In the genomic region with DNA sequence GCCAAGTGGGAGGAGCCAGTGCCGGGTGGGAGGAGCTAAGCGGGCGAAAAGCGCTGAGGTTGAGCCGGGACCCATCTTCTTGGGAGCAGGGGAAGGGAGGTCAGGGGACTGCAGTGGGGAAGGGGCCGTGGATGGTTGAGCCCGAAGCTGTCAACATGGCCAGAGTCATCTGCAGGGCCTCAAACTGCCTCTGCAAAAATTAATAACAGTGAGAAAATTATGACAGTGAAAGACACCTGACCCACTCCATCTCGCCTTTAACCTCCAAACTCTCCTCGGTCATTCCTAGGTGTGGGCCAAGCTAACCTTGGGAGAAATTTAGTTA, we compare ENCODE assay signal across 9 cellular contexts. TPM values are rescaled to one million over a fixed set of nuclear protein-coding genes. Genes with fewer than 3 reads are reported as not detected.
DNase-seq lines count a peak whose midpoint lies in the region; ATAC-seq, FAIRE-seq and TF ChIP-seq lines count a peak whose summit lies in the region.
"Had no signal": no experiment of that assay in that cellular context is flagged by ENCODE, and none has a peak within 500 bp of the region (broad histone marks: within the 10 kb centered on the region; RNA-seq: fewer than 3 reads in every experiment).

No MANE protein-coding gene starts in this region.

- peaks cover 2% of the 10 kb centered on the region for H3K27me3 ChIP-seq in bronchial epithelial cell (ENCODE audit: control insufficient read depth, insufficient read depth, low read length)
- no peaks in the 10 kb centered on the region for H3K27me3 ChIP-seq in naive thymus-derived CD4-positive, alpha-beta T cell (ENCODE audit: control insufficient read depth in 2 of 2, insufficient read depth in 2 of 2, low read length in 2 of 2)

- H3K4me1 Mint-ChIP-seq in naive thymus-derived CD4-positive, alpha-beta T cell, result peaks cover 11 to 41% (median 30%) of the 10 kb centered on the region in 7 donors

- peak overlapping the region in 8 of 9 donors; percentile 88 to 98 (median 93) for H3K27ac Mint-ChIP-seq in naive thymus-derived CD4-positive, alpha-beta T cell

- CTCF ChIA-PET in naive thymus-derived CD4-positive, alpha-beta T cell (lab: Charles Lee), result interaction anchor here (0.6 to 1.5 kb wide), 3 partner anchors 30 to 254 kb away, joined by 3 to 4 read pairs (median 3); no protein-coding TSS in a partner anchor

- peaks cover 8 to 17% (median 12%) of the 10 kb centered on the region in 5 donors for H3K36me3 Mint-ChIP-seq in naive thymus-derived CD4-positive, alpha-beta T cell

- peak overlapping the region; percentile 90 to 97 (median 93) for H3K4me3 Mint-ChIP-seq in naive thymus-derived CD4-positive, alpha-beta T cell

- H3K27ac ChIP-seq in naive thymus-derived CD4-positive, alpha-beta T cell (ENCODE audit: low read depth, low read length), result peak overlapping the region; percentile 79

- peaks cover 0 to 26% (median 0%) of the 10 kb centered on the region in 3 experiments for H3K9me3 ChIP-seq in naive thymus-derived CD4-positive, alpha-beta T cell (ENCODE audit: control insufficient read depth in 2 of 3, low read length in 3 of 3)

- FAIRE-seq in bronchial epithelial cell (lab: Jason Lieb, UNC), result no peak

- H3K4me3 ChIP-seq in bronchial epithelial cell (ENCODE audit: low read depth, low read length), result peak overlapping the region; percentile 67
- H3K4me3 ChIP-seq in naive thymus-derived CD4-positive, alpha-beta T cell (ENCODE audit: low read length), result peak overlapping the region; percentile 98

- H3K36me3 ChIP-seq in bronchial epithelial cell (ENCODE audit: control insufficient read depth, insufficient read depth, low read length), result no peaks in the 10 kb centered on the region
- H3K36me3 ChIP-seq in naive thymus-derived CD4-positive, alpha-beta T cell (ENCODE audit: control insufficient read depth in 2 of 3, insufficient read depth in 3 of 3, low read length in 3 of 3), result no peaks in the 10 kb centered on the region

- ATAC-seq in naive thymus-derived CD4-positive, alpha-beta T cell, result no peak
- ATAC-seq in GM21367 (IDR thresholded peaks at IDR 0.05; ENCODE audit: unreplicated experiment) (no peak), HG02981 (IDR thresholded peaks at IDR 0.05; ENCODE audit: unreplicated experiment) (no peak), GM18520 (IDR thresholded peaks at IDR 0.05; ENCODE audit: unreplicated experiment) (no peak)

- DNase-seq in stimulated activated CD4-positive, alpha-beta T cell treated with anti-CD3 and anti-CD28 coated beads, Interleukin-15, amount 100 ng/mL, for 24 hours, result peak; percentile 90
- no peak for DNase-seq in stimulated activated CD4-positive, alpha-beta T cell treated with anti-CD3 and anti-CD28 coated beads, Interleukin-4, amount 100 ng/mL, for 4 hours
- DNase-seq in bronchial epithelial cell (ENCODE audit: low read depth) (no peak), 8988T (no peak)
- no peak for DNase-seq in naive thymus-derived CD4-positive, alpha-beta T cell

- H3K27me3 Mint-ChIP-seq in naive thymus-derived CD4-positive, alpha-beta T cell, result peaks cover 0 to 8% (median 0%) of the 10 kb centered on the region in 5 donors

- intact Hi-C loops in naive thymus-derived CD4-positive, alpha-beta T cell (cut with micrococcal nuclease), result loop anchor here (1.0 to 2.0 kb wide), 5 partner anchors 17 to 675 kb away; partner anchors contain the start of genes ZNF557 (in 2 of the 2), ARHGEF18 (in 1 of the 2), KHSRP (in 1 of the 2) and TRAPPC5 (in 1 of the 2)

- peaks cover 15 to 36% (median 25%) of the 10 kb centered on the region in 11 donors for H3K9me3 Mint-ChIP-seq in naive thymus-derived CD4-positive, alpha-beta T cell

- TF ChIP-seq CTCF in bronchial epithelial cell (IDR thresholded peaks at IDR 0.05; ENCODE audit: insufficient read depth, low read length, severe bottlenecking), result no peak

- H3K4me1 ChIP-seq in naive thymus-derived CD4-positive, alpha-beta T cell (ENCODE audit: control insufficient read depth in 2 of 2, insufficient read depth in 2 of 2, low read length in 2 of 2), result peaks cover 6 to 17% of the 10 kb centered on the region in 2 donors

- POLR2A ChIA-PET in naive thymus-derived CD4-positive, alpha-beta T cell (lab: Charles Lee), result interaction anchor here (0.6 to 1.9 kb wide), 9 partner anchors 15 to 675 kb away, joined by 3 to 17 read pairs (median 4); partner anchors contain the start of genes ARHGEF18, KHSRP and ZNF557

RNA-seq across cellular contexts. Expression of gene ZNF557, which starts 30.1 kb away (rescaled TPM):
- total RNA-seq in bronchial epithelial cell, result 11.6 and 14.0 TPM in 2 replicates
- total RNA-seq in naive thymus-derived CD4-positive, alpha-beta T cell, result 10 to 100 TPM; 11.7 to 36.2 (median 20.0) TPM
- 10 to 100 TPM in 1 of 2 donors, 1 to 10 TPM in 1; 5.4 to 14.0 TPM for polyA plus RNA-seq in naive thymus-derived CD4-positive, alpha-beta T cell

RNA-seq across cellular contexts. Expression of gene MBD3L3, which starts 41.1 kb away (rescaled TPM):
- not detected in 2 replicates for total RNA-seq in bronchial epithelial cell
- not detected for total RNA-seq in naive thymus-derived CD4-positive, alpha-beta T cell
- polyA plus RNA-seq in naive thymus-derived CD4-positive, alpha-beta T cell, result not detected
- total RNA-seq: activated CD8-positive, alpha-beta memory T cell treated with anti-CD3 and anti-CD28 coated beads for 36 hours had no signal

RNA-seq across cellular contexts. Expression of gene MBD3L2, which starts 50.4 kb away (rescaled TPM):
- not detected in 2 replicates for total RNA-seq in bronchial epithelial cell
- total RNA-seq in naive thymus-derived CD4-positive, alpha-beta T cell, result not detected
- not detected for polyA plus RNA-seq in naive thymus-derived CD4-positive, alpha-beta T cell
- total RNA-seq: activated CD8-positive, alpha-beta memory T cell treated with anti-CD3 and anti-CD28 coated beads for 36 hours had no signal

RNA-seq across cellular contexts. Expression of gene MBD3L4, which starts 59.6 kb away (rescaled TPM):
- total RNA-seq in bronchial epithelial cell, result not detected in 2 replicates
- total RNA-seq in naive thymus-derived CD4-positive, alpha-beta T cell, result not detected
- polyA plus RNA-seq in naive thymus-derived CD4-positive, alpha-beta T cell, result not detected
- total RNA-seq: activated CD8-positive, alpha-beta memory T cell treated with anti-CD3 and anti-CD28 coated beads for 36 hours had no signal
